ENCODE assay signal across 20 cellular contexts in genomic region chr3:185727873-185728272, GRCh38.
DNase-seq lines count a peak whose midpoint lies in the region; FAIRE-seq and TF ChIP-seq lines count a peak whose summit lies in the region.
"Had no signal": no experiment of that assay in that cellular context is flagged by ENCODE, and none has a peak within 500 bp of the region (broad histone marks: within the 10 kb centered on the region; RNA-seq: fewer than 3 reads in every experiment).

No MANE protein-coding gene starts in this region.

- H3K4me1 Mint-ChIP-seq in mesothelial cell of epicardium, result peaks cover 43% of the 10 kb centered on the region
- H3K4me1 Mint-ChIP-seq: stimulated activated naive CD8-positive, alpha-beta T cell treated with anti-CD3 and anti-CD28 coated beads, Interleukin-15, amount 100 ng/mL, for 72 hours had no signal

- DNase-seq in NCI-H460 (ENCODE audit: extremely low read depth, low read depth) (peak; percentile 86), brain microvascular endothelial cell (no peak), mesothelial cell of epicardium (ENCODE audit: low spot score in 2 of 2, unreplicated experiment in 2 of 2) (no peak), esophagus muscularis mucosa (ENCODE audit: extremely low spot score) (no peak), Kasumi-1 (lab: John Stamatoyannopoulos, UW) (no peak), GM19240 (ENCODE audit: insufficient read length, low spot score) (no peak), HTR-8/SVneo (ENCODE audit: insufficient read length, low spot score) (no peak)
- DNase-seq: activated CD4-positive, alpha-beta T cell treated with anti-CD3 and anti-CD28 coated beads for 48 hours; activated effector memory CD4-positive, alpha-beta T cell treated with anti-CD3 and anti-CD28 coated beads, Interleukin-2, amount 50 U/mL, for 16 hours; CD8-positive, alpha-beta T cell; central memory CD4-positive, alpha-beta T cell; effector CD4-positive, alpha-beta T cell; KBM-7; NCI-H1092 treated with DMSO at 0.1 percent for 48 hours; NCI-H2107; NCI-H526 treated with DMSO at 0.1 percent for 48 hours; stimulated activated naive CD8-positive, alpha-beta T cell treated with anti-CD3 and anti-CD28 coated beads, Interleukin-15, amount 100 ng/mL, for 72 hours; upper lobe of left lung had no signal

- H3K9me3 Mint-ChIP-seq in mesothelial cell of epicardium, result peaks cover 5% of the 10 kb centered on the region
- H3K9me3 Mint-ChIP-seq: stimulated activated naive CD8-positive, alpha-beta T cell treated with anti-CD3 and anti-CD28 coated beads, Interleukin-15, amount 100 ng/mL, for 72 hours had no signal

- TF ChIP-seq EP300 in esophagus muscularis mucosa (IDR thresholded peaks at IDR 0.05), result no peak

- WGBS in esophagus muscularis mucosa, result 91% methylated on average over 9 of the region's 9 CpGs

- in situ Hi-C loops in brain microvascular endothelial cell (cut with HindIII; ENCODE audit: low pct_ligation_motif_present, low sequenced_read_pairs), result no loop called here

- no peak for TF ChIP-seq POLR2A in esophagus muscularis mucosa (IDR thresholded peaks at IDR 0.05; ENCODE audit: low read depth)

- H3K4me3 ChIP-seq in ACC112 (ENCODE audit: low read depth, low read length) (no peak overlapping the region; the same call in 1 of the 2 replicates), brain microvascular endothelial cell (ENCODE audit: low read depth, low read length) (no peak overlapping the region), esophagus muscularis mucosa (no peak overlapping the region)
- H3K4me3 ChIP-seq: upper lobe of left lung had no signal

- peaks cover 8% of the 10 kb centered on the region for H3K36me3 Mint-ChIP-seq in mesothelial cell of epicardium
- H3K36me3 Mint-ChIP-seq: CD8-positive, alpha-beta T cell had no signal

- peaks cover 0 to 5% (median 2%) of the 10 kb centered on the region in 4 donors for H3K9me3 ChIP-seq in esophagus muscularis mucosa
- H3K9me3 ChIP-seq: upper lobe of left lung had no signal

- peaks cover 66% of the 10 kb centered on the region for H3K4me1 ChIP-seq in ACC112 (ENCODE audit: control insufficient read depth, insufficient read depth, low read length, unreplicated experiment)
- no peaks in the 10 kb centered on the region for H3K4me1 ChIP-seq in esophagus muscularis mucosa

- peaks cover 83% of the 10 kb centered on the region for H3K79me2 ChIP-seq in ACC112 (ENCODE audit: control insufficient read depth, insufficient read depth, low read length, unreplicated experiment)

- H3K27ac Mint-ChIP-seq in mesothelial cell of epicardium, result peak overlapping the region; percentile 58
- H3K27ac Mint-ChIP-seq: CD8-positive, alpha-beta T cell; stimulated activated naive CD8-positive, alpha-beta T cell treated with anti-CD3 and anti-CD28 coated beads, Interleukin-15, amount 100 ng/mL, for 72 hours had no signal

- H3K27me3 Mint-ChIP-seq in mesothelial cell of epicardium (ENCODE audit: low read depth), result no peaks in the 10 kb centered on the region

- H2AFZ ChIP-seq in ACC112 (ENCODE audit: low read length, unreplicated experiment), result no peak overlapping the region

- H3K27ac ChIP-seq in ACC112 (ENCODE audit: low read depth, low read length), result peak overlapping the region; percentile 99
- H3K27ac ChIP-seq in brain microvascular endothelial cell, result peak overlapping the region; percentile 93
- no peak overlapping the region for H3K27ac ChIP-seq in esophagus muscularis mucosa (replicated peaks in 1 of 4)
- H3K27ac ChIP-seq: upper lobe of left lung had no signal

- no peak for FAIRE-seq in HTR-8/SVneo (lab: Jason Lieb, UNC)
- FAIRE-seq: TTC549 had no signal

- H3K36me3 ChIP-seq in ACC112 (ENCODE audit: insufficient read depth, low read length) (peaks cover 9% of the 10 kb centered on the region; the same call in 1 of the 2 replicates), brain microvascular endothelial cell (replicated peaks) (no peaks in the 10 kb centered on the region), esophagus muscularis mucosa (no peaks in the 10 kb centered on the region)
- H3K36me3 ChIP-seq: upper lobe of left lung had no signal

- intact Hi-C loops in esophagus muscularis mucosa (cut with DNase I), result no loop called here

- H3K27me3 ChIP-seq in ACC112 (ENCODE audit: insufficient read depth, low read length) (no peaks in the 10 kb centered on the region), brain microvascular endothelial cell (replicated peaks) (no peaks in the 10 kb centered on the region), esophagus muscularis mucosa (peaks cover 0 to 4% (median 0%) of the 10 kb centered on the region in 4 donors)
- H3K27me3 ChIP-seq: upper lobe of left lung had no signal

- H3K4me3 Mint-ChIP-seq in mesothelial cell of epicardium, result no peak overlapping the region
- H3K4me3 Mint-ChIP-seq: CD8-positive, alpha-beta T cell; stimulated activated naive CD8-positive, alpha-beta T cell treated with anti-CD3 and anti-CD28 coated beads, Interleukin-15, amount 100 ng/mL, for 72 hours had no signal

- TF ChIP-seq CTCF in brain microvascular endothelial cell (IDR thresholded peaks at IDR 0.05; ENCODE audit: low read depth, low read length, missing control alignments) (no peak), mesothelial cell of epicardium (IDR thresholded peaks at IDR 0.05; ENCODE audit: unreplicated experiment) (no peak), esophagus muscularis mucosa (IDR thresholded peaks at IDR 0.05) (no peak)

Comparison
In these comparisons a context has a peak if more than half of its experiments do, and no peak if none do; other contexts are left out.
1. H3K27ac ChIP-seq: peak in ACC112 (single experiment) and brain microvascular endothelial cell (single experiment); none in esophagus muscularis mucosa (0 of 4).